Comparison of ENCODE assay signal across 31 cellular contexts in the genomic region with DNA sequence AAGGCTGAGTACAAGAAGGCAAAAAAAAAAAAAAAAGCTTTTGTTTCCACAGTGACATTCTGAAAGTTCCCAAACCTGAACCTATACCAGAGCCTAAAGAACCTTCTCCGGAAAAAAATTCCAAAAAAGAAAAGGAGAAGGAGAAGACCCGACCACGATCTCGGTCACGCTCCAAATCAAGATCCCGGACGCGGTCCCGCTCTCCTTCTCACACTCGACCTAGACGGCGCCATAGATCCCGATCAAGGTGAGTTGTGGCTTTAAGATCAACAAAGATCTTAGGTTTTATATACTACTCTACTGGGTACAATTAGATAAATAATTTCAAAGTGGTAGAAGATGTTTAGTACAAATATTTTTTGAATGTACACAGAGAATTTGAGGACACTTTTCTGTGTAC.
"Had no signal": no experiment of that assay in that cellular context is flagged by ENCODE, and none has a peak within 500 bp of the region (broad histone marks: within the 10 kb centered on the region; RNA-seq: fewer than 3 reads in every experiment).

No MANE protein-coding gene starts in this region.

- H3K4me1 ChIP-seq: foreskin keratinocyte, gastrocnemius medialis, heart left ventricle had no signal

- H3K27me3 ChIP-seq: adrenal gland, dorsolateral prefrontal cortex, esophagus muscularis mucosa, foreskin keratinocyte, gastrocnemius medialis, heart left ventricle had no signal

- H3K4me1 Mint-ChIP-seq: endodermal cell had no signal

- H3K4me3 Mint-ChIP-seq: activated CD4-positive, alpha-beta T cell treated with anti-CD3 and anti-CD28 coated beads, Interleukin-2, amount 10 ng/mL, durations not matched to agents 7 days and 5 days; activated CD8-positive, alpha-beta T cell treated with anti-CD3 and anti-CD28 coated beads for 36 hours; activated naive CD4-positive, alpha-beta T cell treated with anti-CD3 and anti-CD28 coated beads, Interleukin-2, amount 10 ng/mL, durations not matched to agents 7 days and 5 days; activated naive CD8-positive, alpha-beta T cell treated with anti-CD3 and anti-CD28 coated beads for 36 hours; activated naive CD8-positive, alpha-beta T cell treated with anti-CD3 and anti-CD28 coated beads, Interleukin-2, amount 50 U/mL, for 24 hours; brain; central memory CD8-positive, alpha-beta T cell; dendritic cell treated with granulocyte-macrophage colony-stimulating factor and Interleukin-4, amounts not matched to agents 40 ng/mL and 50 ng/mL, for 4 days; endodermal cell had no signal

- H3K27me3 Mint-ChIP-seq: activated CD4-positive, alpha-beta T cell treated with anti-CD3 and anti-CD28 coated beads, Interleukin-2, amount 10 ng/mL, durations not matched to agents 7 days and 5 days; activated CD8-positive, alpha-beta T cell treated with anti-CD3 and anti-CD28 coated beads for 36 hours; activated naive CD4-positive, alpha-beta T cell treated with anti-CD3 and anti-CD28 coated beads, Interleukin-2, amount 10 ng/mL, durations not matched to agents 7 days and 5 days; activated naive CD8-positive, alpha-beta T cell treated with anti-CD3 and anti-CD28 coated beads for 36 hours; activated naive CD8-positive, alpha-beta T cell treated with anti-CD3 and anti-CD28 coated beads, Interleukin-2, amount 50 U/mL, for 24 hours; brain; central memory CD8-positive, alpha-beta T cell; dendritic cell treated with granulocyte-macrophage colony-stimulating factor and Interleukin-4, amounts not matched to agents 40 ng/mL and 50 ng/mL, for 4 days had no signal

- H3K27ac Mint-ChIP-seq: activated CD4-positive, alpha-beta T cell treated with anti-CD3 and anti-CD28 coated beads, Interleukin-2, amount 10 ng/mL, durations not matched to agents 7 days and 5 days; activated naive CD4-positive, alpha-beta T cell treated with anti-CD3 and anti-CD28 coated beads, Interleukin-2, amount 10 ng/mL, durations not matched to agents 7 days and 5 days; activated naive CD8-positive, alpha-beta T cell treated with anti-CD3 and anti-CD28 coated beads for 36 hours; brain; dendritic cell treated with granulocyte-macrophage colony-stimulating factor and Interleukin-4, amounts not matched to agents 40 ng/mL and 50 ng/mL, for 4 days had no signal

- H3K4me3 ChIP-seq: adrenal gland, coronary artery, dorsolateral prefrontal cortex, esophagus muscularis mucosa, gastrocnemius medialis, heart left ventricle had no signal

- H3K9me3 Mint-ChIP-seq: activated CD4-positive, alpha-beta T cell treated with anti-CD3 and anti-CD28 coated beads, Interleukin-2, amount 10 ng/mL, durations not matched to agents 7 days and 5 days; activated CD8-positive, alpha-beta T cell treated with anti-CD3 and anti-CD28 coated beads for 36 hours; activated naive CD4-positive, alpha-beta T cell treated with anti-CD3 and anti-CD28 coated beads, Interleukin-2, amount 10 ng/mL, durations not matched to agents 7 days and 5 days; activated naive CD8-positive, alpha-beta T cell treated with anti-CD3 and anti-CD28 coated beads for 36 hours; activated naive CD8-positive, alpha-beta T cell treated with anti-CD3 and anti-CD28 coated beads, Interleukin-2, amount 50 U/mL, for 24 hours; brain; central memory CD8-positive, alpha-beta T cell; dendritic cell treated with granulocyte-macrophage colony-stimulating factor and Interleukin-4, amounts not matched to agents 40 ng/mL and 50 ng/mL, for 4 days; endodermal cell had no signal

- H3K27ac ChIP-seq: adrenal gland, coronary artery, dorsolateral prefrontal cortex, esophagus muscularis mucosa, foreskin keratinocyte, gastrocnemius medialis, heart left ventricle had no signal

- H3K9me3 ChIP-seq: adrenal gland, esophagus muscularis mucosa, gastrocnemius medialis, heart left ventricle had no signal

- ATAC-seq: activated CD8-positive, alpha-beta T cell treated with anti-CD3 and anti-CD28 coated beads for 36 hours; activated naive CD8-positive, alpha-beta T cell treated with anti-CD3 and anti-CD28 coated beads, Interleukin-2, amount 50 U/mL, for 24 hours; foreskin keratinocyte; gastrocnemius medialis; heart left ventricle had no signal

- DNase-seq: activated CD4-positive, alpha-beta T cell treated with anti-CD3 and anti-CD28 coated beads for 4 hours; activated CD4-positive, alpha-beta T cell treated with anti-CD3 and anti-CD28 coated beads, Interleukin-2, amount 10 ng/mL, durations not matched to agents 7 days and 5 days; activated CD4-positive, alpha-beta T cell treated with anti-CD3 and anti-CD28 coated beads, Interleukin-2, amount 50 U/mL, for 48 hours; activated CD4-positive, CD25-positive, alpha-beta regulatory T cell; activated CD4-positive, CD25-positive, alpha-beta regulatory T cell treated with anti-CD3 and anti-CD28 coated beads, Interleukin-2, amount 50 U/mL, for 72 hours; activated CD8-positive, alpha-beta memory T cell treated with anti-CD3 and anti-CD28 coated beads for 24 hours; activated CD8-positive, alpha-beta T cell treated with anti-CD3 and anti-CD28 coated beads for 36 hours; activated gamma-delta T cell; activated naive CD4-positive, alpha-beta T cell; activated naive CD4-positive, alpha-beta T cell treated with anti-CD3 and anti-CD28 coated beads, Interleukin-2, amount 10 ng/mL, durations not matched to agents 7 days and 5 days; activated naive CD8-positive, alpha-beta T cell treated with anti-CD3 and anti-CD28 coated beads for 36 hours; activated naive CD8-positive, alpha-beta T cell treated with anti-CD3 and anti-CD28 coated beads, Interleukin-2, amount 50 U/mL, for 24 hours; activated T-cell treated with anti-CD3 and anti-CD28 coated beads, Interleukin-2, amount 50 U/mL, for 48 hours; adrenal gland; amygdala; aorta; dorsolateral prefrontal cortex; effector memory CD4-positive, alpha-beta T cell; endodermal cell; erythroblast; foreskin keratinocyte; gastrocnemius medialis; glutamatergic neuron; heart left ventricle; T-helper 1 cell; T-helper 2 cell had no signal
